ENCODE assay signal across 2 cellular contexts in the genomic region with DNA sequence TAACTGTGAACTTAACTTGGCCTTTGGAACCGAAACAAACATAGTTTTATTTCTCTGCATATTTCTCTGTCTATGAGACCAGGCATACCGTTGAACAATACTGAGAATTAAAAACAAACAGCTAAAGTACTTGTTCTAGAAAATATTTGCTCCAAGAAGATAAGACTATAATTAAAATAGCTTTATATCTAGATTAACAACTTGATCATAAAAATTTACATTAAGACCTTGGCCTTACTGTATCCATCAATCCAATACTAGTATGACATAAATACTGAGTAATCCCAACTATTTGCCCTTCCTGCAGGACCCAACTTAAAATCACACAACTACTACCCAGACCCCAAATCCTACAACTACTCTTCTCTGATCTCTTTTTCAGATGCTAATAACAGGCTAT.
TF ChIP-seq lines count a peak whose summit lies in the region.

No MANE protein-coding gene starts in this region.

TF ChIP-seq in SK-N-SH treated with all-trans-retinoic acid at 6 μM for 48 hours, 23 proteins besides CTCF, POLR2A, EP300 and RAD21 (continued from another document):
- peak; percentile 92 for TF ChIP-seq ISL1 (CRISPR knock-in tag; IDR thresholded peaks at IDR 0.05)

TF ChIP-seq in SK-N-SH, 30 proteins besides CTCF, POLR2A, EP300 and RAD21:
- TF ChIP-seq RFX5 (IDR thresholded peaks at IDR 0.05; ENCODE audit: low read length) (no peak), TEAD4 (IDR thresholded peaks at IDR 0.05; ENCODE audit: borderline replicate concordance, insufficient read depth) (no peak), USF2 (IDR thresholded peaks at IDR 0.05; ENCODE audit: borderline replicate concordance, low read depth, low read length) (no peak)
- TF ChIP-seq, protein P1, sequence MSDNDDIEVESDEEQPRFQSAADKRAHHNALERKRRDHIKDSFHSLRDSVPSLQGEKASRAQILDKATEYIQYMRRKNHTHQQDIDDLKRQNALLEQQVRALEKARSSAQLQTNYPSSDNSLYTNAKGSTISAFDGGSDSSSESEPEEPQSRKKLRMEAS (IDR thresholded peaks at IDR 0.05; ENCODE audit: low read depth) = no peak
